29 cellular contexts compared by ENCODE assay signal in the genomic region with DNA sequence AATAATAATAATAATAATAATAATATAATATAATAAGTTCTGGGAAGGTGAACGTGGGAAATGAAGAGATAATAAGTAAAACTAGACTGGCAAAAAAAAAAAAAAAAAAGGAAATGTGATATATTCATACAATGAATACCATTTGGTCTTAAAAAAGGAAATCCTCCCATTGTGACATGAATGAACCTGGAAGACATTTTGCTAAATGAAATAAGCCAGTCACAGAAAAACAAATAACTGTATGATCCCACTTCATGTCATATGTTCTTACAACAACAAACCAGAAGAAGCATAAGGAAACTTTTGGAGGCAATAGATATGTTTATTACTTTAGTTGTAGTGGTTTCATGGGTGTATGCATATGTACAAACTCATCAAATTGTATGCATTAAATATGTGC.
"Had no signal": no experiment of that assay in that cellular context is flagged by ENCODE, and none has a peak within 500 bp of the region (broad histone marks: within the 10 kb centered on the region; RNA-seq: fewer than 3 reads in every experiment).

No MANE protein-coding gene starts in this region.

- H3K27ac Mint-ChIP-seq: dendritic cell treated with granulocyte-macrophage colony-stimulating factor and Interleukin-4, amounts not matched to agents 40 ng/mL and 50 ng/mL, for 4 days; effector memory CD8-positive, alpha-beta T cell; endodermal cell; immature natural killer cell; memory B cell; naive thymus-derived CD4-positive, alpha-beta T cell had no signal

- ATAC-seq: effector memory CD8-positive, alpha-beta T cell; esophagus mucosa; gastrocnemius medialis; heart left ventricle; left cardiac atrium; left lung; left ventricle myocardium superior; lower lobe of right lung; naive thymus-derived CD4-positive, alpha-beta T cell had no signal

- H2AFZ ChIP-seq: hepatocyte had no signal

- H3K4me3 Mint-ChIP-seq: dendritic cell treated with granulocyte-macrophage colony-stimulating factor and Interleukin-4, amounts not matched to agents 40 ng/mL and 50 ng/mL, for 4 days; effector memory CD8-positive, alpha-beta T cell; endodermal cell; immature natural killer cell; memory B cell; naive thymus-derived CD4-positive, alpha-beta T cell had no signal

- H3K27ac ChIP-seq: colonic mucosa, epithelial cell of prostate, esophagus squamous epithelium, gastrocnemius medialis, heart left ventricle, hepatocyte, left lung, lower lobe of right lung had no signal

- DNase-seq: colonic mucosa; cortex of kidney; effector CD8-positive, alpha-beta T cell; effector memory CD8-positive, alpha-beta T cell; endodermal cell; erythroblast; esophagus squamous epithelium; foreskin fibroblast; foreskin melanocyte; gastrocnemius medialis; glutamatergic neuron; heart left ventricle; hypothalamus; immature natural killer cell; islet precursor cell; left cardiac atrium; left lung; left ventricle myocardium superior; lower lobe of right lung; mammary epithelial cell; mesendoderm; midbrain; naive thymus-derived CD4-positive, alpha-beta T cell had no signal

- H3K36me3 ChIP-seq: colonic mucosa, esophagus squamous epithelium, gastrocnemius medialis, heart left ventricle, left lung, lower lobe of right lung had no signal

- H3K9me3 ChIP-seq: colonic mucosa, esophagus squamous epithelium, gastrocnemius medialis, heart left ventricle, left lung, lower lobe of right lung had no signal

- H3K4me2 ChIP-seq: hepatocyte had no signal

- H3K79me2 ChIP-seq: hepatocyte had no signal

- H3K9me3 Mint-ChIP-seq: dendritic cell treated with granulocyte-macrophage colony-stimulating factor and Interleukin-4, amounts not matched to agents 40 ng/mL and 50 ng/mL, for 4 days; effector memory CD8-positive, alpha-beta T cell; endodermal cell; immature natural killer cell; memory B cell; naive thymus-derived CD4-positive, alpha-beta T cell had no signal

- H3K27me3 ChIP-seq: colonic mucosa, esophagus squamous epithelium, gastrocnemius medialis, heart left ventricle, hepatocyte, left lung had no signal

- H3K27me3 Mint-ChIP-seq: dendritic cell treated with granulocyte-macrophage colony-stimulating factor and Interleukin-4, amounts not matched to agents 40 ng/mL and 50 ng/mL, for 4 days; effector memory CD8-positive, alpha-beta T cell; memory B cell; naive thymus-derived CD4-positive, alpha-beta T cell had no signal

- H3K4me1 ChIP-seq: colonic mucosa, esophagus squamous epithelium, gastrocnemius medialis, heart left ventricle, left lung, lower lobe of right lung had no signal

- FAIRE-seq: endometrium had no signal

- H3K4me3 ChIP-seq: colonic mucosa, esophagus squamous epithelium, gastrocnemius medialis, heart left ventricle, hepatocyte, left lung, lower lobe of right lung had no signal
